13 cellular contexts compared by ENCODE assay signal in genomic region chr10:49139000-49139865, GRCh38. TPM values are rescaled to one million over a fixed set of nuclear protein-coding genes. Genes with fewer than 3 reads are reported as not detected.
DNase-seq lines count a peak whose midpoint lies in the region; ATAC-seq and TF ChIP-seq lines count a peak whose summit lies in the region.
"Had no signal": no experiment of that assay in that cellular context is flagged by ENCODE, and none has a peak within 500 bp of the region (broad histone marks: within the 10 kb centered on the region; RNA-seq: fewer than 3 reads in every experiment).

No MANE protein-coding gene starts in this region.

- no peaks in the 10 kb centered on the region for H3K9me3 ChIP-seq in Karpas-422 (ENCODE audit: low read length)
- H3K9me3 ChIP-seq: tibial nerve had no signal

- H3K9ac ChIP-seq in Karpas-422 (ENCODE audit: low read length) = no peak overlapping the region

- H3K27ac ChIP-seq in Karpas-422 (ENCODE audit: low read length) = no peak overlapping the region

- DNase-seq in A172 (ENCODE audit: low spot score) (peak; percentile 67), HCEC 1CT (peak; percentile 63), astrocyte of the cerebellum (ENCODE audit: low read depth) (peak; percentile 66), left kidney (ENCODE audit: low read depth, low spot score) (peak; percentile 23), Karpas-422 (no peak), T-helper 2 cell (no peak)
- no peak for DNase-seq in activated naive CD8-positive, alpha-beta T cell treated with anti-CD3 and anti-CD28 coated beads for 36 hours
- DNase-seq: CD4-positive, alpha-beta memory T cell; NCI-H82; stimulated activated CD4-positive, alpha-beta T cell treated with anti-CD3 and anti-CD28 coated beads, Interleukin-15, amount 100 ng/mL, for 24 hours had no signal

- no peaks in the 10 kb centered on the region for H3K36me3 Mint-ChIP-seq in activated naive CD8-positive, alpha-beta T cell treated with anti-CD3 and anti-CD28 coated beads for 36 hours
- H3K36me3 Mint-ChIP-seq: CD4-positive, alpha-beta memory T cell had no signal

- no peaks in the 10 kb centered on the region for H4K20me1 ChIP-seq in Karpas-422 (ENCODE audit: insufficient read depth, low read depth, low read length)

- H3K4me2 ChIP-seq in Karpas-422 (ENCODE audit: low read depth, low read length, poor library complexity, severe bottlenecking) = no peak overlapping the region

- H3K4me1 Mint-ChIP-seq in activated naive CD8-positive, alpha-beta T cell treated with anti-CD3 and anti-CD28 coated beads for 36 hours = no peaks in the 10 kb centered on the region

- no peak for TF ChIP-seq CTCF in astrocyte of the cerebellum (IDR thresholded peaks at IDR 0.05; ENCODE audit: low read depth, low read length, missing control alignments)

- peaks cover 9% of the 10 kb centered on the region for H3K27me3 Mint-ChIP-seq in activated naive CD8-positive, alpha-beta T cell treated with anti-CD3 and anti-CD28 coated beads for 36 hours

- no peak overlapping the region for H2AFZ ChIP-seq in Karpas-422 (ENCODE audit: low read length)

- H3K9me3 Mint-ChIP-seq in activated naive CD8-positive, alpha-beta T cell treated with anti-CD3 and anti-CD28 coated beads for 36 hours = peaks cover 2% of the 10 kb centered on the region
- H3K9me3 Mint-ChIP-seq: central memory CD8-positive, alpha-beta T cell had no signal

- H3K9me2 ChIP-seq in Karpas-422 (replicated peaks; ENCODE audit: insufficient read depth, low read length) = no peaks in the 10 kb centered on the region

- no peaks in the 10 kb centered on the region for H3K36me3 ChIP-seq in Karpas-422 (ENCODE audit: insufficient read depth, low read length)
- H3K36me3 ChIP-seq: tibial nerve had no signal

- no peak overlapping the region for H3K4me3 Mint-ChIP-seq in activated naive CD8-positive, alpha-beta T cell treated with anti-CD3 and anti-CD28 coated beads for 36 hours
- H3K4me3 Mint-ChIP-seq: CD4-positive, alpha-beta memory T cell; central memory CD8-positive, alpha-beta T cell had no signal

- in situ Hi-C loops in astrocyte of the cerebellum (cut with HindIII; ENCODE audit: low sequenced_read_pairs) = no loop called here

- no peak overlapping the region for H3K27ac Mint-ChIP-seq in activated naive CD8-positive, alpha-beta T cell treated with anti-CD3 and anti-CD28 coated beads for 36 hours
- H3K27ac Mint-ChIP-seq: CD4-positive, alpha-beta memory T cell had no signal

- no peaks in the 10 kb centered on the region; the same call in 1 of the 2 replicates for H3K27me3 ChIP-seq in Karpas-422 (ENCODE audit: low read length)
- H3K27me3 ChIP-seq: tibial nerve had no signal

- no peaks in the 10 kb centered on the region for H3K4me1 ChIP-seq in Karpas-422 (ENCODE audit: low read length)

- ATAC-seq in GM19467 (IDR thresholded peaks at IDR 0.05; ENCODE audit: unreplicated experiment) = no peak

- no peaks in the 10 kb centered on the region for H3K79me2 ChIP-seq in Karpas-422 (ENCODE audit: low read length)

- H3K4me3 ChIP-seq in astrocyte of the cerebellum (ENCODE audit: low read depth, low read length) = no peak overlapping the region
- H3K4me3 ChIP-seq in Karpas-422 (ENCODE audit: low read length) = no peak overlapping the region
- H3K4me3 ChIP-seq: tibial nerve had no signal

RNA-seq across cellular contexts. Expression of gene FAM170B, which starts 5.4 kb away (rescaled TPM):
- not detected in 2 replicates for total RNA-seq in A172 (2014; rRNA removed; shearing (Covaris generic))
- not detected in 2 replicates for total RNA-seq in Karpas-422 (2014; rRNA removed; shearing (Covaris generic); ENCODE audit: low replicate concordance)
- not detected for total RNA-seq in activated naive CD8-positive, alpha-beta T cell treated with anti-CD3 and anti-CD28 coated beads for 36 hours
- total RNA-seq: CD4-positive, alpha-beta memory T cell had no signal

RNA-seq across cellular contexts. Expression of gene VSTM4, which starts 23.9 kb away (rescaled TPM):
- total RNA-seq in A172 (2014; rRNA removed; shearing (Covaris generic)) = 2.4 and 2.6 TPM in 2 replicates
- total RNA-seq in Karpas-422 (2014; rRNA removed; shearing (Covaris generic); ENCODE audit: low replicate concordance) = not detected in 2 replicates
- total RNA-seq in activated naive CD8-positive, alpha-beta T cell treated with anti-CD3 and anti-CD28 coated beads for 36 hours = not detected
- total RNA-seq: CD4-positive, alpha-beta memory T cell had no signal

RNA-seq across cellular contexts. Expression of gene TMEM273, which starts 49.0 kb away (rescaled TPM):
- total RNA-seq in A172 (2014; rRNA removed; shearing (Covaris generic)) = not detected in 2 replicates
- total RNA-seq in Karpas-422 (2014; rRNA removed; shearing (Covaris generic); ENCODE audit: low replicate concordance) = 0.51 TPM in 1 of 2 replicates, not detected in the other
- total RNA-seq in activated naive CD8-positive, alpha-beta T cell treated with anti-CD3 and anti-CD28 coated beads for 36 hours = under 1 TPM; 0.76 to 0.80 TPM

Comparison
In these comparisons a context has a peak if more than half of its experiments do, and no peak if none do; other contexts are left out.
1. DNase-seq: peak in A172 (single experiment), HCEC 1CT (single experiment), astrocyte of the cerebellum (single experiment) and left kidney (single experiment); none in Karpas-422 (single experiment), T-helper 2 cell (0 of 5) and activated naive CD8-positive, alpha-beta T cell treated with anti-CD3 and anti-CD28 coated beads for 36 hours (single experiment).